Comparison of ENCODE assay signal across 7 cellular contexts in the genomic region with DNA sequence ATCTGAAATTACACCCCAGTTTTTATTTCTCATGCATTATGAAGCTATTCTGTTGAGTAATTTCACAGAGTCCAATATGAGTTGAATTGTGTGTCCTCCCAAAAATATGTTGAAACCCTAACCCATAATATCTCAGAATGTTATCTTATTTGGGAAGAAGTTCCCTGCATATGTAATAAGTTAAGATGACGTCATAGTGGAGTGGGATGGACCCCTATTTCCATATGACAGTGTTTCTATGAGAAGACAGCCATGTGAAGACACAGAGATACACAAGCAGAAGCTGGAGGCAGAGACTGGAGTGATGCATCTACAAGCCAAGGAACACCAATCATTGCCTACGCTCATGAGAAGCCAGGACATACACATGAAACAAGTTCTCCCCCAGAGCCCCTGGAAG.
"Had no signal": no experiment of that assay in that cellular context is flagged by ENCODE, and none has a peak within 500 bp of the region (broad histone marks: within the 10 kb centered on the region; RNA-seq: fewer than 3 reads in every experiment).

No MANE protein-coding gene starts in this region.

- FAIRE-seq: H1, H54 had no signal

- H3K27ac ChIP-seq: HL-60 had no signal

- DNase-seq: KBM-7 had no signal

- H3K4me3 Mint-ChIP-seq: GM23338, H9, HFFc6 had no signal

- H3K4me2 ChIP-seq: GM23338 had no signal

- H3K27ac Mint-ChIP-seq: H9, HFFc6 had no signal

- H3K9me3 Mint-ChIP-seq: HFFc6 had no signal

- H3K4me3 ChIP-seq: GM23338 had no signal
